In genomic region chr17:75455896-75456416, GRCh38 we compare ENCODE assay signal across 8 cellular contexts. TPM values are rescaled to one million over a fixed set of nuclear protein-coding genes. Genes with fewer than 3 reads are reported as not detected.
A peak's percentile ranks its signal among the peaks of the same experiment; 100 is the strongest.
DNase-seq lines count a peak whose midpoint lies in the region; ATAC-seq and TF ChIP-seq lines count a peak whose summit lies in the region.

No MANE protein-coding gene starts in this region.

- H3K4me1 ChIP-seq in IMR-90 (ENCODE audit: control insufficient read depth, insufficient read depth, low read length), result peaks cover 6% of the 10 kb centered on the region
- peaks cover 6% of the 10 kb centered on the region for H3K4me1 ChIP-seq in mammary epithelial cell (ENCODE audit: insufficient read depth, low read length)
- H3K4me1 ChIP-seq in mesenchymal stem cell (ENCODE audit: control insufficient read depth, insufficient read depth, low read depth, low read length), result peaks cover 9% of the 10 kb centered on the region
- H3K4me1 ChIP-seq in uterus, result peaks cover 4 to 11% of the 10 kb centered on the region in 2 donors

- CTCF ChIA-PET in IMR-90 (lab: Yijun Ruan, JAX), result interaction anchor here (0.6 to 0.9 kb wide), 6 partner anchors 12 to 384 kb away, joined by 3 to 4 read pairs (median 3); partner anchors contain the start of gene GALK1
- CTCF ChIA-PET in mammary epithelial cell (lab: Charles Lee; ENCODE audit: low non-redundant PET), result interaction anchor here (0.7 kb wide), 1 partner anchor 29 kb away, joined by 6 read pairs; no protein-coding TSS in a partner anchor

- H3K18ac ChIP-seq in IMR-90 (ENCODE audit: low read depth, low read length) (peak overlapping the region; percentile 3), mesenchymal stem cell (ENCODE audit: low read depth in 1 of 2, low read length in 2 of 2) (peak overlapping the region; percentile 15 to 41)

- H3K14ac ChIP-seq in IMR-90 (replicated peaks; ENCODE audit: low read depth, low read length) (peak overlapping the region; percentile 88), mesenchymal stem cell (ENCODE audit: low read length in 2 of 2) (no peak overlapping the region)

- H4K91ac ChIP-seq in IMR-90 (ENCODE audit: insufficient read depth, low read depth, low read length) (peak overlapping the region; percentile 46; the same call in 1 of the 2 replicates), mesenchymal stem cell (ENCODE audit: low read length) (no peak overlapping the region)

- peak overlapping the region; percentile 75 for H2AK9ac ChIP-seq in IMR-90 (replicated peaks; ENCODE audit: low read depth, low read length, poor library complexity)

- H3K79me2 ChIP-seq in mammary epithelial cell (ENCODE audit: insufficient read depth, low read length), result peaks cover 10% of the 10 kb centered on the region

- peak overlapping the region; percentile 94 to 95 for H4K8ac ChIP-seq in IMR-90 (ENCODE audit: low read depth in 2 of 2, low read length in 2 of 2)
- peak overlapping the region; percentile 71 for H4K8ac ChIP-seq in mesenchymal stem cell (ENCODE audit: low read length)

- H3K4ac ChIP-seq in IMR-90 (ENCODE audit: low read depth, low read length) (peak overlapping the region; percentile 84), mesenchymal stem cell (ENCODE audit: low read depth in 1 of 2, low read length in 2 of 2) (peak overlapping the region in 1 of 2 experiments; percentile 50)

- H3K9me1 ChIP-seq in IMR-90 (ENCODE audit: insufficient read depth, low read length), result peaks cover 16% of the 10 kb centered on the region

- H3K4me3 ChIP-seq in IMR-90 (ENCODE audit: insufficient read depth, low read depth, low read length), result peak overlapping the region; percentile 22
- H3K4me3 ChIP-seq in mammary epithelial cell (replicated peaks in 1 of 3; ENCODE audit: insufficient read depth in 1 of 3, low read depth in 2 of 3, low read length in 3 of 3), result peak overlapping the region; percentile 29 to 90 (median 31)
- peak overlapping the region in 1 of 2 experiments; percentile 96 for H3K4me3 ChIP-seq in mesenchymal stem cell (ENCODE audit: insufficient read depth in 1 of 2, low read depth in 1 of 2, low read length in 2 of 2)
- peak overlapping the region; percentile 84 to 90 for H3K4me3 ChIP-seq in uterus

- dilution Hi-C loops in IMR-90 (cut with HindIII; ENCODE audit: low sequenced_read_pairs, unreplicated experiment), result no loop called here
- dilution Hi-C loops in mammary epithelial cell (cut with HindIII; ENCODE audit: low sequenced_read_pairs), result no loop called here

- TF ChIP-seq CTCF in IMR-90 (conservative IDR thresholded peaks at IDR 0.05; ENCODE audit: low read depth, low read length) (no peak), mammary epithelial cell (conservative IDR thresholded peaks at IDR 0.05 in 1 of 2, IDR thresholded peaks at IDR 0.05 in 1 of 2; ENCODE audit: extremely low read depth in 1 of 2, insufficient read depth in 1 of 2, low read depth in 1 of 2, low read length in 2 of 2) (no peak), uterus (IDR thresholded peaks at IDR 0.05) (peak in 1 of 4 experiments; percentile 9)

- peak overlapping the region; percentile 89 for H3K23ac ChIP-seq in IMR-90 (ENCODE audit: low read depth, low read length)
- H3K23ac ChIP-seq in mesenchymal stem cell (ENCODE audit: low read length in 2 of 2), result no peak overlapping the region

- H2BK120ac ChIP-seq in IMR-90 (ENCODE audit: low read depth, low read length) (peak overlapping the region; percentile 71), mesenchymal stem cell (ENCODE audit: low read depth, low read length) (no peak overlapping the region)

- BruUV-seq in IMR-90 (replicated peaks; lab: Mats Ljungman, UMichigan) (no TSS peak), mammary epithelial cell (replicated peaks; lab: Mats Ljungman, UMichigan) (no TSS peak)

- TF ChIP-seq POLR2A in IMR-90 (IDR thresholded peaks at IDR 0.05; ENCODE audit: low read depth, low read length) (peak; percentile 60; the same call in 1 of the 2 replicates), uterus (IDR thresholded peaks at IDR 0.05) (no peak)

- peak overlapping the region; percentile 91 for H3K56ac ChIP-seq in IMR-90 (ENCODE audit: extremely low read depth, insufficient read depth, low read length)

- intact Hi-C loops in IMR-90 (cut with micrococcal nuclease) (no loop called here), mammary epithelial cell (cut with micrococcal nuclease) (loop anchor here (1.0 to 2.0 kb wide), 2 partner anchors 29 to 59 kb away; partner anchors contain the start of gene CASKIN2), uterus (cut with DNase I; ENCODE audit: low total_unique reads) (no loop called here)

- H4K20me1 ChIP-seq in IMR-90 (ENCODE audit: insufficient read depth, low read length) (no peaks in the 10 kb centered on the region), mammary epithelial cell (ENCODE audit: insufficient read depth, low read length) (no peaks in the 10 kb centered on the region)

- H2BK5ac ChIP-seq in IMR-90 (ENCODE audit: low read depth, low read length, poor library complexity, severe bottlenecking) (peak overlapping the region; percentile 79), mesenchymal stem cell (ENCODE audit: low read depth, low read length, poor library complexity, severe bottlenecking) (no peak overlapping the region)

- peak overlapping the region; percentile 86 for H4K5ac ChIP-seq in IMR-90 (ENCODE audit: low read depth, low read length)

- WGBS in IMR-90 (ENCODE audit: extremely low coverage in 2 of 2, insufficient read length in 1 of 2), 2 experiments, result 0% methylated on average over 5 of the region's 13 CpGs; no CpG with 5 or more reads in 1 of the 2 experiments
- WGBS in mammary epithelial cell (ENCODE audit: low coverage, missing lambda C conversion rate), result under 1% methylated on average over 12 of the region's 13 CpGs
- WGBS in mesenchymal stem cell, result 10% methylated on average over 12 of the region's 13 CpGs

- in situ Hi-C loops in IMR-90 (cut with MboI; ENCODE audit: low sequenced_read_pairs), result no loop called here
- in situ Hi-C loops in mammary epithelial cell (cut with MboI; ENCODE audit: low sequenced_read_pairs in 2 of 2), result no loop called here

- no peaks in the 10 kb centered on the region for H3K36me3 ChIP-seq in IMR-90 (ENCODE audit: control insufficient read depth, insufficient read depth, low read length)
- H3K36me3 ChIP-seq in mammary epithelial cell (ENCODE audit: insufficient read depth, low read length), result no peaks in the 10 kb centered on the region
- no peaks in the 10 kb centered on the region for H3K36me3 ChIP-seq in mesenchymal stem cell (ENCODE audit: control insufficient read depth in 1 of 2, insufficient read depth in 2 of 2, low read depth in 1 of 2, low read length in 2 of 2)
- no peaks in the 10 kb centered on the region for H3K36me3 ChIP-seq in uterus

- H3K9me3 ChIP-seq in IMR-90 (ENCODE audit: control insufficient read depth, insufficient read depth, low read length), result no peaks in the 10 kb centered on the region
- H3K9me3 ChIP-seq in mammary epithelial cell (replicated peaks; ENCODE audit: insufficient read depth, low read length), result no peaks in the 10 kb centered on the region
- H3K9me3 ChIP-seq in mesenchymal stem cell (ENCODE audit: control insufficient read depth, low read length), result no peaks in the 10 kb centered on the region
- no peaks in the 10 kb centered on the region for H3K9me3 ChIP-seq in uterus

- peak overlapping the region; percentile 71 for H3K9ac ChIP-seq in IMR-90 (ENCODE audit: low read depth, low read length)
- peak overlapping the region; percentile 47 for H3K9ac ChIP-seq in mammary epithelial cell (ENCODE audit: insufficient read depth, low read length)
- H3K9ac ChIP-seq in mesenchymal stem cell (ENCODE audit: low read length), result peak overlapping the region; percentile 99

- no peak for TF ChIP-seq RAD21 in IMR-90 (IDR thresholded peaks at IDR 0.05; ENCODE audit: low read length)

- no peak overlapping the region for H2BK12ac ChIP-seq in mesenchymal stem cell (ENCODE audit: low read length in 2 of 2)

- H2AFZ ChIP-seq in IMR-90 (replicated peaks; ENCODE audit: low read length, poor library complexity), result peak overlapping the region; percentile 98
- H2AFZ ChIP-seq in mammary epithelial cell (ENCODE audit: low read depth, low read length), result peak overlapping the region; percentile 98
- no peak overlapping the region for H2AFZ ChIP-seq in mesenchymal stem cell (ENCODE audit: low read depth, low read length)

- H2BK20ac ChIP-seq in IMR-90 (ENCODE audit: low read depth, low read length), result peak overlapping the region; percentile 19; the same call in 1 of the 2 replicates

- peak overlapping the region; percentile 51 for H3K4me2 ChIP-seq in IMR-90 (ENCODE audit: low read depth, low read length)
- peak overlapping the region; percentile 97 for H3K4me2 ChIP-seq in mammary epithelial cell (ENCODE audit: insufficient read depth, low read depth, low read length)
- H3K4me2 ChIP-seq in mesenchymal stem cell (ENCODE audit: low read length, poor library complexity, severe bottlenecking), result peak overlapping the region; percentile 55

- H3K79me1 ChIP-seq in IMR-90 (ENCODE audit: low read depth in 1 of 2, low read length in 2 of 2) (peaks cover 31 to 38% of the 10 kb centered on the region in 2 experiments), mesenchymal stem cell (replicated peaks; ENCODE audit: low read length, poor library complexity, severe bottlenecking) (peaks cover 17% of the 10 kb centered on the region)

- DNase-seq in DMS 273 (lab: John Stamatoyannopoulos, UW; ENCODE audit: unreplicated experiment) (peak; percentile 84), DMS 273 treated with DMSO at 0.1 percent for 48 hours (lab: John Stamatoyannopoulos, UW) (no peak), IMR-90 (no peak), mammary epithelial cell (no peak), mesenchymal stem cell (no peak), uterus (no peak), T1000 (lab: John Stamatoyannopoulos, UW) (no peak)
- no peak for DNase-seq in stimulated activated naive CD4-positive, alpha-beta T cell (lab: John Stamatoyannopoulos, UW)

- H2AK5ac ChIP-seq in IMR-90 (ENCODE audit: low read depth, low read length) (0 out of 2 replicates have a peak overlapping the region, but pooled peaks have one; percentile 10), mesenchymal stem cell (ENCODE audit: low read length, severe bottlenecking) (no peak overlapping the region)

- no peak overlapping the region for H2BK15ac ChIP-seq in IMR-90 (ENCODE audit: low read depth, low read length)
- H2BK15ac ChIP-seq in mesenchymal stem cell (ENCODE audit: low read depth, poor library complexity, severe bottlenecking), result peak overlapping the region; percentile 16

- peak overlapping the region; percentile 79 for H3K27ac ChIP-seq in IMR-90 (ENCODE audit: insufficient read depth, low read length)
- H3K27ac ChIP-seq in mammary epithelial cell (ENCODE audit: insufficient read depth, low read depth, low read length), result peak overlapping the region; percentile 64
- peak overlapping the region; percentile 68 for H3K27ac ChIP-seq in mesenchymal stem cell (ENCODE audit: low read length, poor library complexity, severe bottlenecking)
- H3K27ac ChIP-seq in uterus, result peak overlapping the region; percentile 84 to 92

- POLR2A ChIA-PET in IMR-90 (lab: Charles Lee; ENCODE audit: unreplicated experiment), result interaction anchor here (1.2 kb wide), 1 partner anchor 25 kb away, joined by 3 read pairs; no protein-coding TSS in a partner anchor

- peak; percentile 33 for ATAC-seq in IMR-90 (ENCODE audit: low read depth)

- H3K27me3 ChIP-seq in IMR-90 (ENCODE audit: control insufficient read depth, insufficient read depth, low read length) (no peaks in the 10 kb centered on the region), mammary epithelial cell (ENCODE audit: insufficient read depth, low read length) (no peaks in the 10 kb centered on the region), mesenchymal stem cell (ENCODE audit: control insufficient read depth in 1 of 2, insufficient read depth in 1 of 2, low read length in 2 of 2) (no peaks in the 10 kb centered on the region), uterus (no peaks in the 10 kb centered on the region)

RNA-seq across cellular contexts. Expression of gene TMEM94, which starts 0.5 kb away (rescaled TPM):
- 8.4 and 11.4 TPM in 2 replicates for total RNA-seq in IMR-90 (2012; rRNA removed)
- polyA plus RNA-seq in IMR-90 (2012; rRNA removed), result 59.2 and 64.7 TPM in 2 replicates
- polyA plus RNA-seq in IMR-90 (2012; cell fraction: cytosol; rRNA removed), result 30.4 and 39.0 TPM in 2 replicates
- 231 and 523 TPM in 2 replicates for polyA plus RNA-seq in IMR-90 (2012; cell fraction: nucleus; rRNA removed; ENCODE audit: low replicate concordance)
- total RNA-seq in mammary epithelial cell, result 10 to 100 TPM; 23.0 to 42.3 TPM
- 30.7 TPM for polyA plus RNA-seq in mammary epithelial cell
- 161 TPM for polyA minus RNA-seq in mammary epithelial cell
- polyA plus RNA-seq in mesenchymal stem cell (2013, experiment 1 of 2), result 38.5 TPM
- polyA plus RNA-seq in mesenchymal stem cell (2013, experiment 2 of 2), result 37.2 TPM
- total RNA-seq in uterus, result 10 to 100 TPM in 2 of 4 donors, 1 to 10 TPM in 2; 3.8 to 91.2 (median 26.0) TPM

RNA-seq across cellular contexts. Expression of gene GRB2, which starts 50.5 kb away (rescaled TPM):
- total RNA-seq in IMR-90 (2012; rRNA removed), result 45.0 and 49.3 TPM in 2 replicates
- polyA plus RNA-seq in IMR-90 (2012; rRNA removed), result 56.9 and 62.1 TPM in 2 replicates
- 137 and 237 TPM in 2 replicates for polyA plus RNA-seq in IMR-90 (2012; cell fraction: cytosol; rRNA removed)
- polyA plus RNA-seq in IMR-90 (2012; cell fraction: nucleus; rRNA removed; ENCODE audit: low replicate concordance), result 49.2 and 98.6 TPM in 2 replicates
- 10 to 100 TPM; 61.5 to 78.6 TPM for total RNA-seq in mammary epithelial cell
- 49.9 TPM for polyA plus RNA-seq in mammary epithelial cell
- 124 TPM for polyA minus RNA-seq in mammary epithelial cell
- polyA plus RNA-seq in mesenchymal stem cell (2013, experiment 1 of 2), result 113 TPM
- 122 TPM for polyA plus RNA-seq in mesenchymal stem cell (2013, experiment 2 of 2)
- total RNA-seq in uterus, result 100 to 1,000 TPM in 1 of 4 donors, 10 to 100 TPM in 3; 51.5 to 127 (median 78.1) TPM

RNA-seq across cellular contexts. Expression of gene CASKIN2, which starts 59.4 kb away (rescaled TPM):
- total RNA-seq in IMR-90 (2012; rRNA removed) (2.2 and 2.9 TPM in 2 replicates), mammary epithelial cell (10 to 100 TPM; 10.5 to 22.1 TPM), uterus (100 to 1,000 TPM in 1 of 4 donors, 10 to 100 TPM in 1, 1 to 10 TPM in 2; 7.4 to 122 (median 15.5) TPM)
- polyA plus RNA-seq in IMR-90 (2012; rRNA removed) (6.9 and 7.5 TPM in 2 replicates), mammary epithelial cell (6.6 TPM)
- polyA plus RNA-seq in IMR-90 (2012; cell fraction: cytosol; rRNA removed), result 4.7 and 6.3 TPM in 2 replicates
- 17.2 and 50.6 TPM in 2 replicates for polyA plus RNA-seq in IMR-90 (2012; cell fraction: nucleus; rRNA removed; ENCODE audit: low replicate concordance)
- 7.0 TPM for polyA minus RNA-seq in mammary epithelial cell
- polyA plus RNA-seq in mesenchymal stem cell (2013, experiment 1 of 2), result 6.3 TPM
- 6.1 TPM for polyA plus RNA-seq in mesenchymal stem cell (2013, experiment 2 of 2)

Comparison
In these comparisons a context has a peak if more than half of its experiments do, and no peak if none do; other contexts are left out.
1. H3K9ac ChIP-seq: peak in every context shown above with its lines; median percentile 99 in mesenchymal stem cell; 71 in IMR-90; 47 in mammary epithelial cell.